ENCODE assay signal across 11 cellular contexts in genomic region chr3:149114458-149114857, GRCh38.
"Had no signal": no experiment of that assay in that cellular context is flagged by ENCODE, and none has a peak within 500 bp of the region (broad histone marks: within the 10 kb centered on the region; RNA-seq: fewer than 3 reads in every experiment).

No MANE protein-coding gene starts in this region.

- H3K4me3 ChIP-seq: hepatocyte, stomach had no signal

- DNase-seq: activated CD4-positive, alpha-beta memory T cell treated with anti-CD3 and anti-CD28 coated beads, Interleukin-2, amount 10 ng/mL, durations not matched to agents 7 days and 5 days; activated CD4-positive, CD25-positive, alpha-beta regulatory T cell treated with anti-CD3 and anti-CD28 coated beads, Interleukin-2, amount 50 U/mL, for 72 hours; activated naive CD8-positive, alpha-beta T cell treated with anti-CD3 and anti-CD28 coated beads, Interleukin-2, amount 10 ng/mL, durations not matched to agents 7 days and 5 days; effector memory CD4-positive, alpha-beta T cell; left cardiac atrium; mesenchymal stem cell; stimulated activated CD4-positive, alpha-beta T cell treated with anti-CD3 and anti-CD28 coated beads, Interleukin-15, amount 100 ng/mL, for 24 hours; stimulated activated CD4-positive, alpha-beta T cell treated with anti-CD3 and anti-CD28 coated beads, Interleukin-4, amount 100 ng/mL, for 24 hours; stomach; SW 1271 had no signal

- H3K27ac ChIP-seq: hepatocyte, stomach had no signal

- H3K36me3 ChIP-seq: stomach had no signal

- H3K4me2 ChIP-seq: hepatocyte had no signal

- H3K9me3 ChIP-seq: stomach had no signal

- H3K27me3 ChIP-seq: hepatocyte, stomach had no signal

- H2AFZ ChIP-seq: hepatocyte had no signal
